ENCODE assay signal across 8 cellular contexts in the genomic region with DNA sequence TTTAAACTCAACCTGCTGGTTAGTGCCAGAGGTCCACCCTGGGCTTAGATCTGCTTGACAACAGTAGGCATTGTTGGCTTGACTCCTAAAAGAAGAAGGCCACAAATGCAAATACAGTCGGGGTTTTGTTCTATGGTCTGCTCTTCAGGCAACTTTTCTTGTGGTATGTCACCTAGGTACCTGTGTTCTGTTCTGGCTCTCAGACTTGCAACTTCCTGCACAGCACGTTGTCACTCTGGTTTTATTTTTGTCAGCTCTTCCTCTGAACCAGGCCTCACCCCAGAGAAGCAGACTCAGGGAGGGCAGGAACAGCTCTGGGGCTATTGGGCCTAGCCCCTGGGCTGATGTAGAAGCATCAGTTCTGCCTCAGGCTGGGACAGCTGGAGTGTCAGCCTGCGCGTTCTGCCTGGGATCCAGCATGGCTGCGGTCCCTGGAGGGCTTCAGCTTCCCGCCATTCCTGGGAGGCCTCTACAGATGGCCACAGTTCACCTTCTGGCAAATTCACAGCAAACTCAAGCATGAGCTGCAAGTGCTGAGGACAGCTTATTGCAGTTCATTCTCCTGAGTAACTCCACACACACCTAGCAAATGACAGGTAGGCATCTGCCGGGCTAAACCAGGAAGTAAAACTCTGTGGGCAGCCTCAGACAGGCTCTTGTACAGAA. TPM values are rescaled to one million over a fixed set of nuclear protein-coding genes. Genes with fewer than 3 reads are reported as not detected.
A peak's percentile ranks its signal among the peaks of the same experiment; 100 is the strongest.
DNase-seq lines count a peak whose midpoint lies in the region; ATAC-seq and TF ChIP-seq lines count a peak whose summit lies in the region.

No MANE protein-coding gene starts in this region.

- intact Hi-C loops in Caco-2 (cut with micrococcal nuclease; ENCODE audit: unreplicated experiment) = no loop called here

- H3K27me3 Mint-ChIP-seq in Caco-2 (ENCODE audit: insufficient read depth, unreplicated experiment) = no peaks in the 10 kb centered on the region

- H3K4me1 Mint-ChIP-seq in Caco-2 (ENCODE audit: low read depth, unreplicated experiment) = peaks cover 33% of the 10 kb centered on the region

- H3K36me3 ChIP-seq in Caco-2 (ENCODE audit: control insufficient read depth, insufficient read depth, low read length) = no peaks in the 10 kb centered on the region
- no peaks in the 10 kb centered on the region for H3K36me3 ChIP-seq in mucosa of stomach (ENCODE audit: control insufficient read depth, insufficient read depth, low read length)

- no peaks in the 10 kb centered on the region for H3K9me3 ChIP-seq in Caco-2
- H3K9me3 ChIP-seq in mucosa of stomach (ENCODE audit: control insufficient read depth, low read length) = no peaks in the 10 kb centered on the region

- DNase-seq in Caco-2 = no peak
- DNase-seq in activated gamma-delta T cell treated with anti-CD3 and anti-CD28 coated beads, Interleukin-2, amount 50 U/mL, for 16 hours (ENCODE audit: low read depth) = peak; percentile 27
- DNase-seq in NCI-H2081 (lab: John Stamatoyannopoulos, UW) = no peak
- no peak for DNase-seq in superior temporal gyrus (ENCODE audit: extremely low spot score)
- DNase-seq in RKO (ENCODE audit: low spot score) = no peak

- H3K9me3 Mint-ChIP-seq in Caco-2 (ENCODE audit: unreplicated experiment) = no peaks in the 10 kb centered on the region

- POLR2A ChIA-PET in Caco-2 (lab: Charles Lee) = interaction anchor here (1.7 kb wide), 1 partner anchor 11 kb away, joined by 10 read pairs; the partner anchor contains the start of gene PDCD4

- H3K4me1 ChIP-seq in Caco-2 = peaks cover 39% of the 10 kb centered on the region
- peaks cover 62% of the 10 kb centered on the region for H3K4me1 ChIP-seq in mucosa of stomach (ENCODE audit: control insufficient read depth, insufficient read depth, low read length)

- no peak for TF ChIP-seq CTCF in Caco-2 (IDR thresholded peaks at IDR 0.05; ENCODE audit: insufficient read depth in 1 of 2, low read depth in 1 of 2, low read length in 1 of 2, severe bottlenecking in 1 of 2, unreplicated experiment in 1 of 2)

- BruUV-seq in Caco-2 (replicated peaks; lab: Mats Ljungman, UMichigan) = no TSS peak

- H3K27ac Mint-ChIP-seq in Caco-2 (ENCODE audit: unreplicated experiment) = peak overlapping the region; percentile 64

- no peak overlapping the region for H3K4me3 ChIP-seq in Caco-2 (ENCODE audit: low read depth, low read length)
- no peak overlapping the region for H3K4me3 ChIP-seq in mucosa of stomach (ENCODE audit: low read length)

- peak overlapping the region; percentile 42 for H3K9ac ChIP-seq in mucosa of stomach (ENCODE audit: low read length)

- H3K27me3 ChIP-seq in Caco-2 (replicated peaks; ENCODE audit: control insufficient read depth, insufficient read depth, low read length) = no peaks in the 10 kb centered on the region
- H3K27me3 ChIP-seq in mucosa of stomach (ENCODE audit: control insufficient read depth, insufficient read depth, low read length) = no peaks in the 10 kb centered on the region

- no peak overlapping the region for H3K4me3 Mint-ChIP-seq in Caco-2 (ENCODE audit: unreplicated experiment)

- ATAC-seq in GM19463 (IDR thresholded peaks at IDR 0.05; ENCODE audit: unreplicated experiment) = peak; percentile 49
- ATAC-seq in HG03565 (IDR thresholded peaks at IDR 0.05; ENCODE audit: unreplicated experiment) = peak; percentile 49

- CTCF ChIA-PET in Caco-2 (lab: Charles Lee) = interaction anchor here (0.6 kb wide), 1 partner anchor 1586 kb away, joined by 4 read pairs; the partner anchor contains the start of gene VTI1A

- H3K36me3 Mint-ChIP-seq in Caco-2 (ENCODE audit: insufficient read depth, unreplicated experiment) = peaks cover 11% of the 10 kb centered on the region

RNA-seq across cellular contexts. Expression of gene PDCD4, which starts 11.0 kb away (rescaled TPM):
- total RNA-seq in Caco-2 (2022) = 65.5 and 66.1 TPM in 2 replicates

RNA-seq across cellular contexts. Expression of gene BBIP1, which starts 58.3 kb away (rescaled TPM):
- total RNA-seq in Caco-2 (2022) = 16.7 and 19.2 TPM in 2 replicates

RNA-seq across cellular contexts. Expression of gene SHOC2, which starts 58.7 kb away (rescaled TPM):
- total RNA-seq in Caco-2 (2022) = 36.1 and 38.5 TPM in 2 replicates
